ENCODE assay signal across 9 cellular contexts in genomic region chr9:693460-694390, GRCh38.
A peak's percentile ranks its signal among the peaks of the same experiment; 100 is the strongest.
DNase-seq lines count a peak whose midpoint lies in the region; ATAC-seq and TF ChIP-seq lines count a peak whose summit lies in the region.
"Had no signal": no experiment of that assay in that cellular context is flagged by ENCODE, and none has a peak within 500 bp of the region (broad histone marks: within the 10 kb centered on the region; RNA-seq: fewer than 3 reads in every experiment).

No MANE protein-coding gene starts in this region.

- no peak overlapping the region for H3K23ac ChIP-seq in H9 (ENCODE audit: insufficient read length, low read depth, low read length)

- no peak overlapping the region for H3K27ac ChIP-seq in H9 (ENCODE audit: insufficient read length, low read depth, low read length)
- H3K27ac ChIP-seq in mammary epithelial cell (ENCODE audit: insufficient read depth, low read depth, low read length): peak overlapping the region; percentile 90
- peak overlapping the region; percentile 91 for H3K27ac ChIP-seq in layer of hippocampus (ENCODE audit: low read depth, low read length)
- peak overlapping the region in 20 of 21 experiments; percentile 48 to 89 (median 74) for H3K27ac ChIP-seq in skin epidermis

- no peak overlapping the region for H2BK120ac ChIP-seq in H9 (ENCODE audit: low read depth, low read length, poor library complexity, severe bottlenecking)

- H3K27me3 ChIP-seq in H9 (ENCODE audit: insufficient read depth, low read length): no peaks in the 10 kb centered on the region
- H3K27me3 ChIP-seq in mammary epithelial cell (ENCODE audit: insufficient read depth, low read length): no peaks in the 10 kb centered on the region
- H3K27me3 ChIP-seq in layer of hippocampus (ENCODE audit: control insufficient read depth, insufficient read depth, low read length): no peaks in the 10 kb centered on the region

- H4K20me1 ChIP-seq in H9 (ENCODE audit: control insufficient read depth, insufficient read depth, insufficient read length): no peaks in the 10 kb centered on the region
- no peaks in the 10 kb centered on the region for H4K20me1 ChIP-seq in mammary epithelial cell (ENCODE audit: insufficient read depth, low read length)

- H3K79me1 ChIP-seq in H9 (ENCODE audit: insufficient read depth, low read depth, low read length, poor library complexity, severe bottlenecking): no peaks in the 10 kb centered on the region

- H3K9me3 ChIP-seq in H9 (ENCODE audit: control insufficient read depth, low read depth, low read length): no peaks in the 10 kb centered on the region
- no peaks in the 10 kb centered on the region for H3K9me3 ChIP-seq in mammary epithelial cell (replicated peaks; ENCODE audit: insufficient read depth, low read length)

- peaks cover 37 to 41% of the 10 kb centered on the region in 2 experiments for H3K4me1 Mint-ChIP-seq in H9
- peaks cover 5 to 19% (median 13%) of the 10 kb centered on the region in 3 donors for H3K4me1 Mint-ChIP-seq in T-cell

- H4K8ac ChIP-seq in H9 (replicated peaks; ENCODE audit: insufficient read length, low read depth, low read length): no peak overlapping the region

- dilution Hi-C loops in mammary epithelial cell (cut with HindIII; ENCODE audit: low sequenced_read_pairs): no loop called here

- no peaks in the 10 kb centered on the region for H3K23me2 ChIP-seq in H9 (ENCODE audit: insufficient read length, low read depth, low read length, poor library complexity, severe bottlenecking)

- CTCF ChIA-PET in mammary epithelial cell (lab: Charles Lee; ENCODE audit: low non-redundant PET): interaction anchor here (0.6 kb wide), 2 partner anchors 351 to 354 kb away, joined by 3 to 5 read pairs; no protein-coding TSS in a partner anchor
- CTCF ChIA-PET in T-cell (lab: Charles Lee): interaction anchor here in 1 of 2 donors (0.7 kb wide), 1 partner anchor 338 kb away, joined by 4 read pairs; no protein-coding TSS in a partner anchor

- no peak overlapping the region for H3K18ac ChIP-seq in H9 (ENCODE audit: insufficient read length, low read depth, low read length)

- POLR2A ChIA-PET in T-cell (lab: Charles Lee): no interaction called here

- no TSS peak for BruUV-seq in mammary epithelial cell (replicated peaks; lab: Mats Ljungman, UMichigan)

- H3K4me3 ChIP-seq in mammary epithelial cell (replicated peaks in 1 of 3; ENCODE audit: insufficient read depth in 1 of 3, low read depth in 2 of 3, low read length in 3 of 3) (peak overlapping the region in 1 of 3 experiments; percentile 8), skin epidermis (no peak overlapping the region)

- H2AFZ ChIP-seq in H9 (ENCODE audit: low read length) (no peak overlapping the region), mammary epithelial cell (ENCODE audit: low read depth, low read length) (peak overlapping the region; percentile 14)

- ATAC-seq in HG03039 (IDR thresholded peaks at IDR 0.05; ENCODE audit: unreplicated experiment): no peak
- no peak for ATAC-seq in T-cell (replicated peaks in 1 of 4)

- H3K4me2 ChIP-seq in H9 (ENCODE audit: insufficient read depth, insufficient read length, low read length) (no peak overlapping the region), mammary epithelial cell (ENCODE audit: insufficient read depth, low read depth, low read length) (peak overlapping the region; percentile 58)

- no peak overlapping the region for H2BK20ac ChIP-seq in H9 (ENCODE audit: low read depth, low read length, poor library complexity, severe bottlenecking)

- no peaks in the 10 kb centered on the region; a peak in 1 of 7 replicates for H3K36me3 Mint-ChIP-seq in H9 (ENCODE audit: insufficient read depth in 1 of 3, low read depth in 3 of 3)
- peaks cover 11% of the 10 kb centered on the region for H3K36me3 Mint-ChIP-seq in T-cell

- no peaks in the 10 kb centered on the region for H3K27me3 Mint-ChIP-seq in H9 (ENCODE audit: low read depth)
- H3K27me3 Mint-ChIP-seq in T-cell: peaks cover 2 to 3% of the 10 kb centered on the region in 2 donors

- H3K27ac Mint-ChIP-seq in H9 (peak overlapping the region; percentile 51 to 90 (median 77)), T-cell (no peak overlapping the region)
- H3K27ac Mint-ChIP-seq: activated T-helper 1 cell treated with anti-CD3 and anti-CD28 coated beads, Interleukin-12 subunit alpha, Interleukin-12 subunit beta, Interleukin-2, Interleukin-4 antibody, amounts not matched to agents 30 ng/mL and 10 ng/mL and 1 ng/mL, durations not matched to agents 14 hours and 24 hours and 36 hours had no signal

- no peak overlapping the region for H2AK5ac ChIP-seq in H9 (ENCODE audit: insufficient read length, low read length)

- H3K9ac ChIP-seq in H9 (ENCODE audit: extremely low read depth, insufficient read length, low read length) (no peak overlapping the region), mammary epithelial cell (ENCODE audit: insufficient read depth, low read length) (peak overlapping the region; percentile 86)

- H3K4me3 Mint-ChIP-seq in H9: no peak overlapping the region
- no peak overlapping the region for H3K4me3 Mint-ChIP-seq in T-cell
- H3K4me3 Mint-ChIP-seq: activated T-helper 1 cell treated with anti-CD3 and anti-CD28 coated beads, Interleukin-12 subunit alpha, Interleukin-12 subunit beta, Interleukin-2, Interleukin-4 antibody, amounts not matched to agents 30 ng/mL and 10 ng/mL and 1 ng/mL, durations not matched to agents 14 hours and 24 hours and 36 hours had no signal

- H3K9me3 Mint-ChIP-seq in H9: no peaks in the 10 kb centered on the region
- no peaks in the 10 kb centered on the region for H3K9me3 Mint-ChIP-seq in T-cell
- H3K9me3 Mint-ChIP-seq: activated T-helper 1 cell treated with anti-CD3 and anti-CD28 coated beads, Interleukin-12 subunit alpha, Interleukin-12 subunit beta, Interleukin-2, Interleukin-4 antibody, amounts not matched to agents 30 ng/mL and 10 ng/mL and 1 ng/mL, durations not matched to agents 14 hours and 24 hours and 36 hours had no signal

- H3K4ac ChIP-seq in H9 (ENCODE audit: low read depth, low read length): no peak overlapping the region

- peaks cover 7% of the 10 kb centered on the region; the same call in 1 of the 2 replicates for H3K4me1 ChIP-seq in H9 (ENCODE audit: insufficient read depth, low read length)
- peaks cover 71% of the 10 kb centered on the region for H3K4me1 ChIP-seq in mammary epithelial cell (ENCODE audit: insufficient read depth, low read length)

- H3T11ph ChIP-seq in H9 (ENCODE audit: low read length): no peak overlapping the region

- no peak overlapping the region for H2BK12ac ChIP-seq in H9 (ENCODE audit: insufficient read length, low read depth, low read length)

- H4K91ac ChIP-seq in H9 (ENCODE audit: insufficient read length, low read depth, low read length): no peak overlapping the region

- no peak overlapping the region for H3K56ac ChIP-seq in H9 (ENCODE audit: insufficient read length, low read depth, low read length)

- H3K36me3 ChIP-seq in mammary epithelial cell (ENCODE audit: insufficient read depth, low read length): peaks cover 7% of the 10 kb centered on the region

- no peak overlapping the region for H2BK5ac ChIP-seq in H9 (ENCODE audit: insufficient read length, low read length)

- no CpG with 5 or more reads among the region's 6 CpGs for WGBS in H9 (ENCODE audit: extremely low coverage, insufficient read length, low lambda C conversion rate)
- 22% methylated on average over 6 of the region's 6 CpGs for WGBS in mammary epithelial cell (ENCODE audit: low coverage, missing lambda C conversion rate)

- no peak overlapping the region for H2BK15ac ChIP-seq in H9 (ENCODE audit: low read depth, low read length)

- intact Hi-C loops in mammary epithelial cell (cut with micrococcal nuclease): loop anchor here (1.0 to 2.0 kb wide), 3 partner anchors 7 to 79 kb away; no protein-coding TSS in a partner anchor

- H3K79me2 ChIP-seq in H9 (ENCODE audit: insufficient read depth, low read length) (no peaks in the 10 kb centered on the region), mammary epithelial cell (ENCODE audit: insufficient read depth, low read length) (peaks cover 83% of the 10 kb centered on the region)

- no peak overlapping the region for H3K14ac ChIP-seq in H9 (ENCODE audit: insufficient read depth, low read length)

- DNase-seq in H9: no peak
- DNase-seq in mammary epithelial cell: no peak
- no peak for DNase-seq in T-cell
- no peak for DNase-seq in activated CD4-positive, alpha-beta T cell treated with anti-CD3 and anti-CD28 coated beads, Interleukin-2, amount 50 U/mL, for 48 hours
- no peak for DNase-seq in DMS114 treated with DMSO at 0.1 percent for 48 hours (lab: John Stamatoyannopoulos, UW; ENCODE audit: unreplicated experiment)

- TF ChIP-seq CTCF in H9 (conservative IDR thresholded peaks at IDR 0.05) (no peak), mammary epithelial cell (conservative IDR thresholded peaks at IDR 0.05 in 1 of 2, IDR thresholded peaks at IDR 0.05 in 1 of 2; ENCODE audit: extremely low read depth in 1 of 2, insufficient read depth in 1 of 2, low read depth in 1 of 2, low read length in 2 of 2) (no peak)

- in situ Hi-C loops in mammary epithelial cell (cut with MboI; ENCODE audit: low sequenced_read_pairs in 2 of 2): loop anchor here in 1 of 2 donors (10.0 kb wide), 1 partner anchor 51 kb away; no protein-coding TSS in a partner anchor

- H4K5ac ChIP-seq in H9 (ENCODE audit: insufficient read length, low read depth, low read length): no peak overlapping the region

Comparison
In these comparisons a context has a peak if more than half of its experiments do, and no peak if none do; other contexts are left out.
1. H3K27ac Mint-ChIP-seq: peak in H9 (3 of 3); none in T-cell (0 of 2).